ENCODE assay signal across 8 cellular contexts in genomic region chr14:104799657-104800599, GRCh38. TPM values are rescaled to one million over a fixed set of nuclear protein-coding genes. Genes with fewer than 3 reads are reported as not detected.
A peak's percentile ranks its signal among the peaks of the same experiment; 100 is the strongest.
DNase-seq lines count a peak whose midpoint lies in the region.

No MANE protein-coding gene starts in this region.

- in situ Hi-C loops in HAP-1 (cut with MboI; ENCODE audit: low sequenced_read_pairs), result no loop called here

- H3K36me3 ChIP-seq in ES-I3 (ENCODE audit: insufficient read depth, low read length), result no peaks in the 10 kb centered on the region
- no peaks in the 10 kb centered on the region for H3K36me3 ChIP-seq in HAP-1 (replicated peaks)
- no peaks in the 10 kb centered on the region for H3K36me3 ChIP-seq in endocrine pancreas (ENCODE audit: control insufficient read depth, insufficient read depth, low read length)

- peak; percentile 46 to 85 for DNase-seq in HAP-1 (ENCODE audit: low spot score in 2 of 2)
- peak; percentile 70 for DNase-seq in NCI-H510A (lab: John Stamatoyannopoulos, UW)
- DNase-seq in activated CD8-positive, alpha-beta memory T cell treated with anti-CD3 and anti-CD28 coated beads for 48 hours (ENCODE audit: low read depth in 2 of 3, low spot score in 2 of 3), result peak; percentile 33 to 53 (median 43)
- peak; percentile 95 for DNase-seq in mesenteric fat pad (ENCODE audit: low spot score)
- DNase-seq in stimulated activated CD8-positive, alpha-beta memory T cell treated with anti-CD3 and anti-CD28 coated beads, Interleukin-15, amount 100 ng/mL, for 48 hours (ENCODE audit: low read depth in 2 of 2), result peak; percentile 68 to 69
- DNase-seq in cortex of kidney (lab: John Stamatoyannopoulos, UW), result no peak

- H3K4me1 ChIP-seq in ES-I3 (ENCODE audit: insufficient read depth, low read length) (peaks cover 16% of the 10 kb centered on the region; the same call in 1 of the 2 replicates), HAP-1 (peaks cover 12% of the 10 kb centered on the region), endocrine pancreas (ENCODE audit: control insufficient read depth, insufficient read depth, low read length) (no peaks in the 10 kb centered on the region)

- H3K9ac ChIP-seq in ES-I3 (ENCODE audit: low read depth, low read length), result peak overlapping the region; percentile 79
- peak overlapping the region; percentile 8 for H3K9ac ChIP-seq in endocrine pancreas (ENCODE audit: control insufficient read depth, insufficient read depth, low read length)

- H3K9me3 ChIP-seq in ES-I3 (ENCODE audit: control insufficient read depth, insufficient read depth, low read length) (no peaks in the 10 kb centered on the region), HAP-1 (no peaks in the 10 kb centered on the region), endocrine pancreas (ENCODE audit: control insufficient read depth, low read length) (no peaks in the 10 kb centered on the region)

- H3K4me3 ChIP-seq in HAP-1 (peak overlapping the region; percentile 23), endocrine pancreas (ENCODE audit: control insufficient read depth, insufficient read depth, low read length) (no peak overlapping the region)

- H3K27me3 ChIP-seq in HAP-1 (ENCODE audit: low read depth) (no peaks in the 10 kb centered on the region), endocrine pancreas (ENCODE audit: control insufficient read depth, insufficient read depth, low read length) (no peaks in the 10 kb centered on the region)

RNA-seq across cellular contexts. Expression of gene ZBTB42, which starts 1.0 kb away (rescaled TPM):
- 5.9 TPM for total RNA-seq in mesenteric fat pad

RNA-seq across cellular contexts. Expression of gene AKT1, which starts 4.4 kb away (rescaled TPM):
- 170 TPM for total RNA-seq in mesenteric fat pad

RNA-seq across cellular contexts. Expression of gene SIVA1, which starts 47.0 kb away (rescaled TPM):
- total RNA-seq in mesenteric fat pad, result 60.0 TPM
